9 cellular contexts compared by ENCODE assay signal in the genomic region with DNA sequence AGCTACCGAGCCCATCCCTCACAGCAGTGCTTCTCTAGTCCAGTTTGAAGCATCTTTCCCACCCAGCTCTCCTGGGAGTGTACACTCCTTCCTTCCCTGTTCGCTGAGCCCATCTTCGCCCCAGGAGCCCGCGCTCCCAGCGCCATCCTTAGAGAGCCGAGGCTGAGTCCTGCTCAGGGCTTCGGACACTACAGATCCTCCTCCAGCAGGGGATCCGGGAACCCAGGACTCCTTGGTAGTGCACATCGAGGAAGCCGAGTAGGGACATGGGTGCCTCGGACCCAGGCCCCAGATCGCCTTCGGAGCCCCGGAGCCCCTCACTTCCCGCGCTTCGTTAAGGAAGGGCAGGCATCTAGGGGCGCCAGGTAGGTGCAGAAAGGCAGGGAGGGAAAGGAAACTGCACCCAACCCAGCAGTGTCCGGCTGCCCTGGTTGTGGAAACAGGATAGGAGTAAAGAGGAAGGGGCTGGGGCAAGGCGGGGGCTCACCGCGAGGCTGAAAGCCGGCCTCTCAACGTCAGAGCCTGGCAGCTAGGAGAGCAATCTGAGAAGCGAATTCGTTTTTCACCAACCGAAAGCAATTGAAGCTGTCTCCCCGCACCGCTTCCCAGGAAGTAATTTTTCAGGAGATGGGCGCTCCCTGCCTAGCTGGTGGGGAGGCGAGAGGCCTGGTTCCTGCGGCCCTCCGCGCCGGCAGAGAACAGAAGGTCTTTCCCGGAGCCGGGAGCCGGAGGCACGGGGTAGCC. TPM values are rescaled to one million over a fixed set of nuclear protein-coding genes. Genes with fewer than 3 reads are reported as not detected.
A peak's percentile ranks its signal among the peaks of the same experiment; 100 is the strongest.
DNase-seq lines count a peak whose midpoint lies in the region; ATAC-seq, FAIRE-seq and TF ChIP-seq lines count a peak whose summit lies in the region.
"Had no signal": no experiment of that assay in that cellular context is flagged by ENCODE, and none has a peak within 500 bp of the region (broad histone marks: within the 10 kb centered on the region; RNA-seq: fewer than 3 reads in every experiment).

No MANE protein-coding gene starts in this region.

- CTCF ChIA-PET in A673 (lab: Charles Lee) = no interaction called here

- peak overlapping the region; percentile 77 for H3K4me3 Mint-ChIP-seq in activated T-helper 17 cell treated with anti-CD3 and anti-CD28 coated beads, Interleukin-2, amount 50 U/mL, for 72 hours

- no peak overlapping the region for H3K9ac ChIP-seq in keratinocyte (ENCODE audit: control insufficient read depth, extremely low read depth, insufficient read depth, low read length)
- H3K9ac ChIP-seq in subcutaneous abdominal adipose tissue (ENCODE audit: low read length in 5 of 5) = peak overlapping the region in 1 of 5 donors; percentile 52

- H3K36me3 ChIP-seq in A673 (ENCODE audit: insufficient read depth, low read length, poor library complexity, severe bottlenecking) (no peaks in the 10 kb centered on the region), keratinocyte (ENCODE audit: control insufficient read depth in 2 of 2, extremely low read depth in 1 of 2, insufficient read depth in 2 of 2, low read length in 2 of 2) (no peaks in the 10 kb centered on the region), subcutaneous abdominal adipose tissue (ENCODE audit: control insufficient read depth in 5 of 5, insufficient read depth in 5 of 5, low read length in 5 of 5) (no peaks in the 10 kb centered on the region)

- BruUV-seq in A673 (replicated peaks; lab: Mats Ljungman, UMichigan) = no TSS peak

- H3K79me2 ChIP-seq in keratinocyte (ENCODE audit: control insufficient read depth, insufficient read depth, low read length) = no peaks in the 10 kb centered on the region

- no peaks in the 10 kb centered on the region for H3K9me1 ChIP-seq in keratinocyte (ENCODE audit: control insufficient read depth, extremely low read depth, insufficient read depth, low read length)

- H3K27me3 ChIP-seq in A673 (replicated peaks; ENCODE audit: insufficient read depth, low read depth, low read length, poor library complexity) (peaks cover 99% of the 10 kb centered on the region), keratinocyte (ENCODE audit: control insufficient read depth, extremely low read depth, insufficient read depth, low read length) (peaks cover 100% of the 10 kb centered on the region), subcutaneous abdominal adipose tissue (ENCODE audit: control insufficient read depth in 5 of 5, insufficient read depth in 4 of 5, low read length in 5 of 5) (peaks cover 52 to 94% (median 83%) of the 10 kb centered on the region in 5 donors)

- FAIRE-seq in GM19239 (lab: Jason Lieb, UNC) (peak; percentile 44), keratinocyte (lab: Jason Lieb, UNC) (no peak)

- POLR2A ChIA-PET in A673 (lab: Charles Lee; ENCODE audit: low non-redundant PET) = no interaction called here

- peaks cover 15% of the 10 kb centered on the region for H3K4me1 Mint-ChIP-seq in activated T-helper 17 cell treated with anti-CD3 and anti-CD28 coated beads, Interleukin-2, amount 50 U/mL, for 72 hours

- TF ChIP-seq CTCF in A673 (conservative IDR thresholded peaks at IDR 0.05; ENCODE audit: low read depth, low read length) = no peak
- no peak for TF ChIP-seq CTCF in keratinocyte (optimal IDR thresholded peaks at IDR 0.05 in 1 of 3, IDR thresholded peaks at IDR 0.05 in 1 of 3, conservative IDR thresholded peaks at IDR 0.05 in 1 of 3; ENCODE audit: extremely low read depth in 1 of 3, insufficient read depth in 2 of 3, low read length in 3 of 3)

- H2AFZ ChIP-seq in keratinocyte (ENCODE audit: control insufficient read depth, low read length) = peak overlapping the region; percentile 26

- no peak for ATAC-seq in activated T-helper 17 cell treated with anti-CD3 and anti-CD28 coated beads, Interleukin-2, amount 50 U/mL, for 72 hours (replicated peaks)
- no peak for ATAC-seq in activated CD4-positive, CD25-positive, alpha-beta regulatory T cell treated with anti-CD3 and anti-CD28 coated beads, Interleukin-2, amount 50 U/mL, for 24 hours

- H3K9me3 ChIP-seq in A673 (ENCODE audit: low read depth, low read length, poor library complexity, severe bottlenecking) (no peaks in the 10 kb centered on the region), keratinocyte (ENCODE audit: control insufficient read depth, low read depth, low read length) (peaks cover 7% of the 10 kb centered on the region), subcutaneous abdominal adipose tissue (ENCODE audit: control insufficient read depth in 5 of 5, low read length in 5 of 5) (no peaks in the 10 kb centered on the region)

- H3K36me3 Mint-ChIP-seq in activated T-helper 17 cell treated with anti-CD3 and anti-CD28 coated beads, Interleukin-2, amount 50 U/mL, for 72 hours (ENCODE audit: low read depth) = no peaks in the 10 kb centered on the region

- H3K4me1 ChIP-seq in A673 (ENCODE audit: insufficient read depth, low read length, poor library complexity, severe bottlenecking) = peaks cover 16% of the 10 kb centered on the region
- H3K4me1 ChIP-seq in keratinocyte (ENCODE audit: control insufficient read depth, extremely low read depth, insufficient read depth, low read length) = peaks cover 2% of the 10 kb centered on the region
- peaks cover 0 to 49% (median 38%) of the 10 kb centered on the region in 5 donors for H3K4me1 ChIP-seq in subcutaneous abdominal adipose tissue (ENCODE audit: control insufficient read depth in 5 of 5, insufficient read depth in 5 of 5, low read length in 5 of 5)

- intact Hi-C loops in A673 (cut with micrococcal nuclease; ENCODE audit: unreplicated experiment) = no loop called here

- dilution Hi-C loops in keratinocyte (cut with MboI; ENCODE audit: extremely low pct_ligation_motif_present, low sequenced_read_pairs) = no loop called here

- H3K27ac Mint-ChIP-seq in activated T-helper 17 cell treated with anti-CD3 and anti-CD28 coated beads, Interleukin-2, amount 50 U/mL, for 72 hours = no peak overlapping the region

- peaks cover 5% of the 10 kb centered on the region for H4K20me1 ChIP-seq in keratinocyte (ENCODE audit: control insufficient read depth, extremely low read depth, insufficient read depth, low read length)

- H3K27ac ChIP-seq in A673 (ENCODE audit: low read depth, low read length, poor library complexity, severe bottlenecking) (no peak overlapping the region), keratinocyte (ENCODE audit: control insufficient read depth, insufficient read depth, low read length) (no peak overlapping the region), subcutaneous abdominal adipose tissue (ENCODE audit: low read depth, low read length) (no peak overlapping the region)

- H3K4me3 ChIP-seq in A673 (ENCODE audit: low read depth, low read length, poor library complexity, severe bottlenecking) (peak overlapping the region; percentile 33), keratinocyte (ENCODE audit: control insufficient read depth in 2 of 3, extremely low read depth in 1 of 3, insufficient read depth in 2 of 3, low read depth in 1 of 3, low read length in 3 of 3) (peak overlapping the region; percentile 14 to 44 (median 36)), subcutaneous abdominal adipose tissue (ENCODE audit: low read depth in 1 of 5, low read length in 5 of 5) (peak overlapping the region; percentile 7 to 63 (median 51))

- peak overlapping the region; percentile 78 for H3K4me2 ChIP-seq in keratinocyte (ENCODE audit: control insufficient read depth, extremely low read depth, insufficient read depth, low read depth, low read length)

- peaks cover 51% of the 10 kb centered on the region for H3K27me3 Mint-ChIP-seq in activated T-helper 17 cell treated with anti-CD3 and anti-CD28 coated beads, Interleukin-2, amount 50 U/mL, for 72 hours

- no peak for DNase-seq in A673 (ENCODE audit: low spot score)
- no peak for DNase-seq in GM19239 (ENCODE audit: insufficient read length, low spot score)
- no peak for DNase-seq in keratinocyte (ENCODE audit: low read depth, low spot score)
- no peak for DNase-seq in putamen (ENCODE audit: low spot score)
- DNase-seq in kidney glomerular epithelial cell (lab: John Stamatoyannopoulos, UW) = no peak

- H3K9me3 Mint-ChIP-seq in activated T-helper 17 cell treated with anti-CD3 and anti-CD28 coated beads, Interleukin-2, amount 50 U/mL, for 72 hours = no peaks in the 10 kb centered on the region

RNA-seq across cellular contexts. Expression of gene PDX1, which starts 1.0 kb away (rescaled TPM):
- not detected in 2 replicates for total RNA-seq in A673 (2021)
- not detected for total RNA-seq in activated T-helper 17 cell treated with anti-CD3 and anti-CD28 coated beads, Interleukin-2, amount 50 U/mL, for 72 hours
- polyA plus RNA-seq in keratinocyte = not detected in 3 replicates
- polyA plus RNA-seq in keratinocyte (2011; ENCODE audit: low read depth) = not detected
- polyA plus RNA-seq in keratinocyte (2011; cell fraction: cytosol; rRNA removed) = not detected in 2 replicates
- not detected in 2 replicates for polyA plus RNA-seq in keratinocyte (2011; cell fraction: nucleus; rRNA removed)
- polyA plus RNA-seq in keratinocyte (2012; ENCODE audit: low replicate concordance) = not detected in 2 replicates
- polyA minus RNA-seq in keratinocyte = not detected in 3 replicates
- polyA minus RNA-seq in keratinocyte (2011; cell fraction: cytosol; rRNA and poly(A)+ RNA removed) = not detected
- not detected in 2 replicates for polyA minus RNA-seq in keratinocyte (2011; cell fraction: nucleus; rRNA and poly(A)+ RNA removed)
- total RNA-seq: subcutaneous adipose tissue had no signal

RNA-seq across cellular contexts. Expression of gene CDX2, which starts 48.3 kb away (rescaled TPM):
- total RNA-seq in A673 (2021) = not detected in 2 replicates
- not detected for total RNA-seq in activated T-helper 17 cell treated with anti-CD3 and anti-CD28 coated beads, Interleukin-2, amount 50 U/mL, for 72 hours
- polyA plus RNA-seq in keratinocyte = not detected in 3 replicates
- not detected for polyA plus RNA-seq in keratinocyte (2011; ENCODE audit: low read depth)
- not detected in 2 replicates for polyA plus RNA-seq in keratinocyte (2011; cell fraction: cytosol; rRNA removed)
- polyA plus RNA-seq in keratinocyte (2011; cell fraction: nucleus; rRNA removed) = not detected in 2 replicates
- polyA plus RNA-seq in keratinocyte (2012; ENCODE audit: low replicate concordance) = not detected in 2 replicates
- polyA minus RNA-seq in keratinocyte = not detected in 3 replicates
- not detected for polyA minus RNA-seq in keratinocyte (2011; cell fraction: cytosol; rRNA and poly(A)+ RNA removed)
- not detected in 2 replicates for polyA minus RNA-seq in keratinocyte (2011; cell fraction: nucleus; rRNA and poly(A)+ RNA removed)
- total RNA-seq: subcutaneous adipose tissue had no signal
